In genomic region chr20:48385527-48385926, GRCh38 we compare ENCODE assay signal across 1 cellular context.
TF ChIP-seq lines count a peak whose summit lies in the region.

No MANE protein-coding gene starts in this region.

TF ChIP-seq in A549, 52 proteins besides CTCF, POLR2A, EP300 and RAD21 (continued from another document):
- TF ChIP-seq HDAC2 (IDR thresholded peaks at IDR 0.05) (no peak), RNF2 (IDR thresholded peaks at IDR 0.05; ENCODE audit: borderline replicate concordance, low read depth) (no peak), MAX (IDR thresholded peaks at IDR 0.05) (no peak)
